10 cellular contexts compared by ENCODE assay signal in the genomic region with DNA sequence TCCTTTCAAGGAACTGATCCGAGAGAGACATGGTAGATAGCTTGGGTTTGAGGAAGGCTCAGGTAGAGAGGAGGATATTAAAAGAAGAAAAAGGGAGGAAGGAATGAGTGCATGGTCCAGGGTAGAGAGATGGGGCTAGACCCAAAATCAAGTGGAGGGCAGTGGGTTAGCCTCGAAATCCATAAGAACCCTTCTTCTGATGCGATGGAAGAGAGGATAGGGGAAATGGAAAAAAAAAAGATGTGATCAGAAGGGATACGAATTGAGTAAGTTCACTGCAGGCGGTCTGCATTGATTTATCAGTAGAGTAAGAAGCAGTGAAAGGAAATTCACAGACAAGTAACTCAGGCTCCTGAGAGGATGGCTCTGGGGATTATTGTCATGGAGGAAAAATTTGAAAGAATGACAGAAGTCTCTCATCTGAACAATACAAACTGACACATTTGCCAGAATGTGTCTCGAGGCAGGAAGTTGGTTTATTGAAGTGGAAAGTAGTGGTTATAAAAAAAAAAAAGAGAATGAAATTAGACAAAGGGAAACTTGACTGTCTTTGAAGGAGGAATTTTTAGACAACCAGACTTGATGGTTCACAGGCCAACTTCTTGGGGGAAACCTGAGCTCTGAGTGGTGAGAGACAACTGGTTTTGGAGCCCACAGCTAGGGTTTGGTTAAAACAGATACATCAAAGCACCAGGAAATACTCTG. TPM values are rescaled to one million over a fixed set of nuclear protein-coding genes. Genes with fewer than 3 reads are reported as not detected.
DNase-seq lines count a peak whose midpoint lies in the region; ATAC-seq and TF ChIP-seq lines count a peak whose summit lies in the region.
"Had no signal": no experiment of that assay in that cellular context is flagged by ENCODE, and none has a peak within 500 bp of the region (broad histone marks: within the 10 kb centered on the region; RNA-seq: fewer than 3 reads in every experiment).

No MANE protein-coding gene starts in this region.

- POLR2A ChIA-PET in RWPE1 (lab: Yijun Ruan, JAX; ENCODE audit: low non-redundant PET), result no interaction called here

- CTCF ChIA-PET in RWPE1 (lab: Yijun Ruan, JAX), result no interaction called here

- no peak overlapping the region for H3K27ac ChIP-seq in RWPE1
- H3K27ac ChIP-seq: foreskin keratinocyte had no signal

- DNase-seq in GM13976 (ENCODE audit: low spot score), result peak; percentile 50
- peak; percentile 71 for DNase-seq in M059J (ENCODE audit: low read depth)
- DNase-seq in kidney tubule cell (ENCODE audit: low spot score), result peak; percentile 89
- no peak for DNase-seq in SIG-M5 treated with dmso at 0.1 percent for 504 hours (lab: John Stamatoyannopoulos, UW; ENCODE audit: unreplicated experiment)
- no peak for DNase-seq in ureter (ENCODE audit: low spot score)
- no peak for DNase-seq in HK-2 (ENCODE audit: unreplicated experiment)
- no peak for DNase-seq in RWPE1 (ENCODE audit: low spot score)
- DNase-seq: foreskin keratinocyte, NCI-H1436 had no signal

- in situ Hi-C loops in GM13976 (cut with MboI; ENCODE audit: low sequenced_read_pairs, unreplicated experiment), result no loop called here

- TF ChIP-seq CTCF in GM13976 (IDR thresholded peaks at IDR 0.05; ENCODE audit: borderline replicate concordance, control extremely low read depth, extremely low read depth, insufficient read depth, missing control alignments) (no peak), RWPE1 (conservative IDR thresholded peaks at IDR 0.05; ENCODE audit: low read depth) (no peak)

- peak; percentile 45 for ATAC-seq in GM21515 (IDR thresholded peaks at IDR 0.05; ENCODE audit: unreplicated experiment)
- ATAC-seq: foreskin keratinocyte had no signal

RNA-seq across cellular contexts. Expression of a gene that starts 10.2 kb away (rescaled TPM):
- 25.3 and 45.4 TPM in 2 replicates for total RNA-seq in M059J (2014; rRNA removed; shearing (Covaris generic))
- total RNA-seq in ureter, result 120 TPM

Comparison
In these comparisons a context has a peak if more than half of its experiments do, and no peak if none do; other contexts are left out.
1. DNase-seq: peak in GM13976 (single experiment), M059J (single experiment) and kidney tubule cell (single experiment); none in SIG-M5 treated with dmso at 0.1 percent for 504 hours (single experiment), ureter (single experiment), HK-2 (single experiment) and RWPE1 (single experiment).